ENCODE assay signal across 16 cellular contexts in the genomic region with DNA sequence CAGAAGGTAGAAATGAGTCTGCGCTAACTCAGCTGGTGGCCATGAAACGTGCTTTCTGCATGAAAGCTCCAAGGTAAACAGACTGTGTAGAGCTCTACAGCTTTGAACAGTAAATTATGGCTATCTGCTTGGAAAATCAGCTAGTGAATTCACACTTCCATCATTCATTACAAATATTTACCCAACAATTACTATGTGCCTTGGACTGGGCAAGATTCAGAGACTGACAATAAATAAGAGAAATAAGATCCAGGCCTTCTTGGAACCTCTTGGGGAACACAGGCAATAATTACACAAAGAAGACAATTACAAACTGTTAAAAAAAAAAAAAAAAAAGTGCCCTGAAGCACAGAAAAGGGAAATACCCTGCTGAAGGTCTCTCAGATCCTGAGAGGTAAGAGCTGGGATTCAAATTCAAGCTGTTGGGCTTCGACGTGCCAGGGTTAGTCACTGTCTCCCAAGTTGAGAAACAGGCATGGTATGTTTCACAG. TPM values are rescaled to one million over a fixed set of nuclear protein-coding genes. Genes with fewer than 3 reads are reported as not detected.
DNase-seq lines count a peak whose midpoint lies in the region; ATAC-seq and TF ChIP-seq lines count a peak whose summit lies in the region.
"Had no signal": no experiment of that assay in that cellular context is flagged by ENCODE, and none has a peak within 500 bp of the region (broad histone marks: within the 10 kb centered on the region; RNA-seq: fewer than 3 reads in every experiment).

No MANE protein-coding gene starts in this region.

- 55% methylated on average over 4 of the region's 4 CpGs for WGBS in hepatocyte (ENCODE audit: low lambda C conversion rate, missing lambda C conversion rate)
- 89 to 93% methylated on average over 4 of the region's 4 CpGs for WGBS in GM23248 (ENCODE audit: low coverage in 1 of 2, low lambda C conversion rate in 2 of 2, missing lambda C conversion rate in 2 of 2), 2 experiments

- H3F3A ChIP-seq in GM23248 (ENCODE audit: insufficient read depth): no peaks in the 10 kb centered on the region

- H2AFZ ChIP-seq in hepatocyte (no peak overlapping the region), GM23248 (no peak overlapping the region)

- H3K9ac ChIP-seq in rectal smooth muscle tissue (ENCODE audit: low read length): no peak overlapping the region
- no peak overlapping the region for H3K9ac ChIP-seq in GM23248

- in situ Hi-C loops in GM23248 (cut with MboI): no loop called here

- H3K27ac ChIP-seq in hepatocyte: peak overlapping the region; percentile 12
- H3K27ac ChIP-seq in rectal smooth muscle tissue (ENCODE audit: low read depth, low read length): peak overlapping the region; percentile 27
- no peak overlapping the region for H3K27ac ChIP-seq in GM23248
- H3K27ac ChIP-seq in effector memory CD4-positive, alpha-beta T cell (ENCODE audit: insufficient read depth, low read length, poor library complexity, severe bottlenecking): no peak overlapping the region
- H3K27ac ChIP-seq: neutrophil had no signal

- H3K27me3 ChIP-seq in hepatocyte (no peaks in the 10 kb centered on the region), rectal smooth muscle tissue (ENCODE audit: control insufficient read depth, insufficient read depth, low read length) (no peaks in the 10 kb centered on the region), GM23248 (replicated peaks; ENCODE audit: insufficient read depth) (no peaks in the 10 kb centered on the region)
- no peaks in the 10 kb centered on the region for H3K27me3 ChIP-seq in effector memory CD4-positive, alpha-beta T cell (replicated peaks; ENCODE audit: control insufficient read depth, insufficient read depth, low read length, poor library complexity, severe bottlenecking)
- H3K27me3 ChIP-seq: neutrophil had no signal

- no peak for TF ChIP-seq CTCF in hepatocyte (IDR thresholded peaks at IDR 0.05; ENCODE audit: poor library complexity)

- H3K79me2 ChIP-seq in hepatocyte: no peaks in the 10 kb centered on the region
- no peaks in the 10 kb centered on the region for H3K79me2 ChIP-seq in GM23248 (ENCODE audit: insufficient read depth)

- H4K20me1 ChIP-seq in hepatocyte (ENCODE audit: insufficient read depth, poor library complexity, severe bottlenecking) (no peaks in the 10 kb centered on the region), GM23248 (ENCODE audit: insufficient read depth) (no peaks in the 10 kb centered on the region)

- DNase-seq in NCI-H1092 treated with DMSO at 0.1 percent for 48 hours (lab: John Stamatoyannopoulos, UW): peak; percentile 90
- DNase-seq in NCI-H446 treated with DMSO at 0.1 percent for 48 hours (lab: John Stamatoyannopoulos, UW): peak; percentile 83
- peak; percentile 12 for DNase-seq in hepatocyte (ENCODE audit: low spot score)
- DNase-seq in GM23248: no peak
- DNase-seq in effector memory CD4-positive, alpha-beta T cell: no peak
- DNase-seq: activated CD4-positive, CD25-positive, alpha-beta regulatory T cell; activated CD8-positive, alpha-beta memory T cell treated with anti-CD3 and anti-CD28 coated beads, Interleukin-2, amount 50 U/mL, for 48 hours; CD4-positive, CD25-positive, alpha-beta regulatory T cell; H9; mammary epithelial cell; MV-4-11; small intestine had no signal

- H3K4me3 ChIP-seq in hepatocyte (no peak overlapping the region), rectal smooth muscle tissue (ENCODE audit: low read length) (no peak overlapping the region), GM23248 (no peak overlapping the region)
- no peak overlapping the region for H3K4me3 ChIP-seq in effector memory CD4-positive, alpha-beta T cell (ENCODE audit: insufficient read depth, low read depth, low read length, poor library complexity, severe bottlenecking)

- no peaks in the 10 kb centered on the region for H3K9me2 ChIP-seq in hepatocyte (replicated peaks; ENCODE audit: insufficient read depth)
- H3K9me2 ChIP-seq in GM23248 (ENCODE audit: insufficient read depth): no peaks in the 10 kb centered on the region

- H3K36me3 ChIP-seq in hepatocyte (replicated peaks; ENCODE audit: insufficient read depth, low read depth) (no peaks in the 10 kb centered on the region), rectal smooth muscle tissue (ENCODE audit: control insufficient read depth, insufficient read depth, low read length) (no peaks in the 10 kb centered on the region), GM23248 (ENCODE audit: low read depth) (no peaks in the 10 kb centered on the region)
- H3K36me3 ChIP-seq in effector memory CD4-positive, alpha-beta T cell (ENCODE audit: control insufficient read depth, insufficient read depth, low read length): no peaks in the 10 kb centered on the region
- H3K36me3 ChIP-seq: neutrophil had no signal

- H3K4me1 ChIP-seq in hepatocyte (ENCODE audit: insufficient read depth): no peaks in the 10 kb centered on the region
- H3K4me1 ChIP-seq in rectal smooth muscle tissue (ENCODE audit: control insufficient read depth, insufficient read depth, low read length): peaks cover 5% of the 10 kb centered on the region
- H3K4me1 ChIP-seq in GM23248 (ENCODE audit: insufficient read depth): no peaks in the 10 kb centered on the region
- H3K4me1 ChIP-seq in effector memory CD4-positive, alpha-beta T cell (ENCODE audit: control insufficient read depth, insufficient read depth, low read length, poor library complexity, severe bottlenecking): no peaks in the 10 kb centered on the region

- H3K4me2 ChIP-seq in hepatocyte (no peak overlapping the region), GM23248 (ENCODE audit: unreplicated experiment) (no peak overlapping the region)

- H3K9me3 ChIP-seq in hepatocyte (ENCODE audit: low read depth) (no peaks in the 10 kb centered on the region), GM23248 (ENCODE audit: low read depth) (no peaks in the 10 kb centered on the region)
- no peaks in the 10 kb centered on the region for H3K9me3 ChIP-seq in effector memory CD4-positive, alpha-beta T cell (ENCODE audit: control insufficient read depth, low read length)
- H3K9me3 ChIP-seq: neutrophil had no signal

- ATAC-seq in GM18861 (IDR thresholded peaks at IDR 0.05; ENCODE audit: unreplicated experiment): no peak

RNA-seq across cellular contexts. Expression of gene TSPAN12, which starts 15.8 kb away (rescaled TPM):
- 26.0 and 33.8 TPM in 2 replicates for total RNA-seq in hepatocyte
- polyA plus RNA-seq in hepatocyte (16.8 and 20.8 TPM in 2 replicates), GM23248 (2016; fragmentation: Nextera tagmentation; extraction: Ambion mirVana) (0.70 and 1.1 TPM in 2 replicates)
- under 0.01 and 2.0 TPM in 2 replicates for total RNA-seq in GM23248 (2014; rRNA removed; shearing (Covaris generic))
- total RNA-seq: CD4-positive, CD25-positive, alpha-beta regulatory T cell; OCI-LY7 had no signal

Comparison
In these comparisons a context has a peak if more than half of its experiments do, and no peak if none do; other contexts are left out.
1. DNase-seq: peak in NCI-H1092 treated with DMSO at 0.1 percent for 48 hours (single experiment), NCI-H446 treated with DMSO at 0.1 percent for 48 hours (single experiment) and hepatocyte (single experiment); none in GM23248 (single experiment) and effector memory CD4-positive, alpha-beta T cell (0 of 3).
2. H3K27ac ChIP-seq: peak in hepatocyte (single experiment) and rectal smooth muscle tissue (single experiment); none in GM23248 (single experiment) and effector memory CD4-positive, alpha-beta T cell (single experiment).